Comparison of ENCODE assay signal across 9 cellular contexts in the genomic region with DNA sequence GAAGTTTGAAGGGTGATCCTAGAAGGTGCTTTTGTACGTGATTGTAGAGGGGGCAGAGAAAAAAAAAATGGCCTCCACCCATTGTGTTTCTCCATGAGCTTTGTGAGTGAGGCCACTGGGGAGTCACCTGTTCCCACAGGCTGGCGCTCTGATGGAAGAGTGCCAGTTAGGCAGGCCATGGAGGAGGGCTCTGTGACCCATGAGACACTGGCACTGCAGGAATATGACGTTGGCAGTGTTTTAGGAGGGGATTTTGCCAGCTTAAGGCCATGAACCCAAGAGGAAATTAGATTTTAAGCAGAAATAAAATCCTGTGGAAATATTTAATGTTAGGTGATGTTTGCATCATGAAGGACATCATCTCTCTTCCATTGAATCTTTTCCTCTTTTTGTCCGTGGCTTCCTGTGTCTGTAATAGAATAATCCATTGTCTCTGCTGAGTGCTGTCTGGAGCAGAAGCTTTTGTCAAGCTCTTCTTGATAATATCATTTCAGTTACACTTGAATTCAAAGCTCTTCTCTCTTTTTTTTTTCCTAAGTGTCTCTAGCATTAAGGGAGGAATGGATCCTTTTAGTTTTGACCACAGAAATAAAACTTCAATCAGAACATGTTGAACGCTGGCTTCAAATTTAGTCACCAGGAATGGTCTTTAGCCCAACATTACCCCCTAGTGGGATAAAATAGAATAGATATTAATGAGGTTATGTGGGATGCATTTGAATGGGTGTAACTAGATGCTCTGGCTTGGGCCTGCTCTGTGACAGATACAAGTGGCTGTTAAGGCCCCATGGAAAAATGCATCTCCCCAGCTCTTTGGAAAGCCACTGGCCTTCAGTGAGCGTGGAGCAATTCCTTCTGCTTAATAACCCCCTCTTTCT. TPM values are rescaled to one million over a fixed set of nuclear protein-coding genes. Genes with fewer than 3 reads are reported as not detected.
A peak's percentile ranks its signal among the peaks of the same experiment; 100 is the strongest.
DNase-seq lines count a peak whose midpoint lies in the region; ATAC-seq and TF ChIP-seq lines count a peak whose summit lies in the region.
"Had no signal": no experiment of that assay in that cellular context is flagged by ENCODE, and none has a peak within 500 bp of the region (broad histone marks: within the 10 kb centered on the region; RNA-seq: fewer than 3 reads in every experiment).

No MANE protein-coding gene starts in this region.

- no peak overlapping the region for H3K4me3 ChIP-seq in upper lobe of right lung
- no peak overlapping the region for H3K4me3 ChIP-seq in MG63

- peak; percentile 77 for DNase-seq in DMS 273 (lab: John Stamatoyannopoulos, UW; ENCODE audit: unreplicated experiment)
- DNase-seq in NCI-H510A treated with DMSO at 0.1 percent for 48 hours (lab: John Stamatoyannopoulos, UW), result peak; percentile 54
- DNase-seq in T47D (ENCODE audit: low read depth in 1 of 2, low spot score in 1 of 2), result peak; percentile 21 to 67
- peak; percentile 49 for DNase-seq in left lobe of liver (ENCODE audit: low spot score)
- DNase-seq in upper lobe of right lung, result no peak
- DNase-seq in MG63, result no peak
- DNase-seq: T-cell had no signal

- no peaks in the 10 kb centered on the region for H3K9me3 ChIP-seq in upper lobe of right lung
- H3K9me3 ChIP-seq in MG63, result no peaks in the 10 kb centered on the region

- peak; percentile 51 for TF ChIP-seq CTCF in upper lobe of right lung (IDR thresholded peaks at IDR 0.05)

- H3K27ac ChIP-seq in upper lobe of right lung, result peak overlapping the region; percentile 1

- no peaks in the 10 kb centered on the region for H3K27me3 ChIP-seq in upper lobe of right lung
- H3K27me3 ChIP-seq in MG63, result no peaks in the 10 kb centered on the region

- H3K36me3 ChIP-seq in upper lobe of right lung (no peaks in the 10 kb centered on the region), MG63 (no peaks in the 10 kb centered on the region)

- in situ Hi-C loops in T47D (cut with HindIII; ENCODE audit: low pct_unique_long_range_greater_than_20kb, low sequenced_read_pairs), result no loop called here

- intact Hi-C loops in upper lobe of right lung (cut with DNase I), result no loop called here

- no peaks in the 10 kb centered on the region for H3K4me1 ChIP-seq in upper lobe of right lung

- ATAC-seq in GM19455 (IDR thresholded peaks at IDR 0.05; ENCODE audit: unreplicated experiment), result peak; percentile 80
- peak; percentile 77 for ATAC-seq in HG03520 (IDR thresholded peaks at IDR 0.05; ENCODE audit: unreplicated experiment)
- ATAC-seq in left lobe of liver, result peak; percentile 95
- peak; percentile 80 for ATAC-seq in upper lobe of right lung

RNA-seq across cellular contexts. Expression of a gene that starts 41.0 kb away (rescaled TPM):
- total RNA-seq in left lobe of liver (not detected), upper lobe of right lung (not detected)
- total RNA-seq in MG63 (2014; rRNA removed; shearing (Covaris generic); ENCODE audit: low replicate concordance), result not detected in 2 replicates
- total RNA-seq: T-cell had no signal

Comparison
In these comparisons a context has a peak if more than half of its experiments do, and no peak if none do; other contexts are left out.
1. DNase-seq: peak in DMS 273 (single experiment), NCI-H510A treated with DMSO at 0.1 percent for 48 hours (single experiment), T47D (2 of 2) and left lobe of liver (single experiment); none in upper lobe of right lung (single experiment) and MG63 (single experiment).
2. Peak in every context shown above with its lines, with median percentiles within 50 percentile points of each other: ATAC-seq.